ENCODE assay signal across 7 cellular contexts in genomic region chr9:71910602-71911060, GRCh38. TPM values are rescaled to one million over a fixed set of nuclear protein-coding genes. Genes with fewer than 3 reads are reported as not detected.
DNase-seq lines count a peak whose midpoint lies in the region; ATAC-seq and TF ChIP-seq lines count a peak whose summit lies in the region.

No MANE protein-coding gene starts in this region.

- peaks cover 2% of the 10 kb centered on the region for H3K36me3 ChIP-seq in ectodermal cell (ENCODE audit: control insufficient read depth, insufficient read depth, low read length)

- H3K27me3 Mint-ChIP-seq in HFFc6 (ENCODE audit: insufficient read depth) (no peaks in the 10 kb centered on the region), nephron (ENCODE audit: low read depth) (no peaks in the 10 kb centered on the region)

- no peaks in the 10 kb centered on the region for H3K9me3 Mint-ChIP-seq in HFFc6
- H3K9me3 Mint-ChIP-seq in nephron = no peaks in the 10 kb centered on the region

- peak; percentile 11 for ATAC-seq in GM18861 (IDR thresholded peaks at IDR 0.05; ENCODE audit: unreplicated experiment)

- peaks cover 34% of the 10 kb centered on the region for H3K4me1 Mint-ChIP-seq in HFFc6 (ENCODE audit: low read depth)
- H3K4me1 Mint-ChIP-seq in nephron = peaks cover 61% of the 10 kb centered on the region

- TF ChIP-seq CTCF in HFFc6 (IDR thresholded peaks at IDR 0.05) (peak; percentile 18; the same call in 1 of the 2 replicates), nephron (IDR thresholded peaks at IDR 0.05; ENCODE audit: unreplicated experiment in 3 of 3) (no peak)

- no peaks in the 10 kb centered on the region for H3K27me3 ChIP-seq in ectodermal cell (ENCODE audit: control insufficient read depth, insufficient read depth, low read length, poor library complexity, severe bottlenecking)

- peak overlapping the region; percentile 94 for H3K27ac ChIP-seq in ectodermal cell (ENCODE audit: insufficient read depth, low read depth, low read length, poor library complexity, severe bottlenecking)

- no peaks in the 10 kb centered on the region for H3K9me3 ChIP-seq in ectodermal cell (ENCODE audit: control insufficient read depth, low read length)

- WGBS in ectodermal cell, 2 experiments = 0% methylated on average over 62 of the region's 62 CpGs

- H3K4me3 Mint-ChIP-seq in HFFc6 = peak overlapping the region; percentile 98
- H3K4me3 Mint-ChIP-seq in nephron = peak overlapping the region; percentile 97 to 99 (median 98)

- H3K27ac Mint-ChIP-seq in HFFc6 (peak overlapping the region; percentile 97), nephron (peak overlapping the region; percentile 95 to 98 (median 96))

- H3K4me1 ChIP-seq in ectodermal cell (ENCODE audit: control insufficient read depth, insufficient read depth, low read length) = no peaks in the 10 kb centered on the region

- no peaks in the 10 kb centered on the region; the same call in 1 of the 2 replicates for H3K36me3 Mint-ChIP-seq in HFFc6 (ENCODE audit: low read depth)
- H3K36me3 Mint-ChIP-seq in nephron (ENCODE audit: low read depth) = peaks cover 6% of the 10 kb centered on the region

- H3K4me3 ChIP-seq in ectodermal cell (ENCODE audit: insufficient read depth, low read depth, low read length) = peak overlapping the region; percentile 75

- DNase-seq in HFFc6 = no peak
- peak; percentile 42 for DNase-seq in NCI-H526 treated with DMSO at 0.1 percent for 48 hours (lab: John Stamatoyannopoulos, UW)
- DNase-seq in NOMO-1 (lab: John Stamatoyannopoulos, UW; ENCODE audit: unreplicated experiment in 2 of 2) = no peak
- DNase-seq in NCI-H128 (lab: John Stamatoyannopoulos, UW; ENCODE audit: unreplicated experiment) = no peak

RNA-seq across cellular contexts. Expression of gene ABHD17B, which starts 0.4 kb away (rescaled TPM):
- 10 to 100 TPM; 13.6 to 17.9 (median 15.5) TPM for total RNA-seq in HFFc6 (2021; fragmentation: NEBNext Ultra II Directional; extraction: Animal tissue kit (Norgen Biotek cat#: 25700))
- 55.2 TPM for polyA plus RNA-seq in ectodermal cell (2013, experiment 1 of 4)
- polyA plus RNA-seq in ectodermal cell (2013, experiment 2 of 4) = 60.6 TPM
- polyA plus RNA-seq in ectodermal cell (2013, experiment 3 of 4) = 45.9 TPM
- polyA plus RNA-seq in ectodermal cell (2013, experiment 4 of 4) = 51.2 TPM

RNA-seq across cellular contexts. Expression of gene C9orf85, which starts 0.8 kb away (rescaled TPM):
- total RNA-seq in HFFc6 (2021; fragmentation: NEBNext Ultra II Directional; extraction: Animal tissue kit (Norgen Biotek cat#: 25700)) = 10 to 100 TPM; 14.1 to 17.9 (median 15.2) TPM
- polyA plus RNA-seq in ectodermal cell (2013, experiment 1 of 4) = 13.2 TPM
- polyA plus RNA-seq in ectodermal cell (2013, experiment 2 of 4) = 14.9 TPM
- 10.8 TPM for polyA plus RNA-seq in ectodermal cell (2013, experiment 3 of 4)
- 14.1 TPM for polyA plus RNA-seq in ectodermal cell (2013, experiment 4 of 4)
